ENCODE assay signal across 8 cellular contexts in the genomic region with DNA sequence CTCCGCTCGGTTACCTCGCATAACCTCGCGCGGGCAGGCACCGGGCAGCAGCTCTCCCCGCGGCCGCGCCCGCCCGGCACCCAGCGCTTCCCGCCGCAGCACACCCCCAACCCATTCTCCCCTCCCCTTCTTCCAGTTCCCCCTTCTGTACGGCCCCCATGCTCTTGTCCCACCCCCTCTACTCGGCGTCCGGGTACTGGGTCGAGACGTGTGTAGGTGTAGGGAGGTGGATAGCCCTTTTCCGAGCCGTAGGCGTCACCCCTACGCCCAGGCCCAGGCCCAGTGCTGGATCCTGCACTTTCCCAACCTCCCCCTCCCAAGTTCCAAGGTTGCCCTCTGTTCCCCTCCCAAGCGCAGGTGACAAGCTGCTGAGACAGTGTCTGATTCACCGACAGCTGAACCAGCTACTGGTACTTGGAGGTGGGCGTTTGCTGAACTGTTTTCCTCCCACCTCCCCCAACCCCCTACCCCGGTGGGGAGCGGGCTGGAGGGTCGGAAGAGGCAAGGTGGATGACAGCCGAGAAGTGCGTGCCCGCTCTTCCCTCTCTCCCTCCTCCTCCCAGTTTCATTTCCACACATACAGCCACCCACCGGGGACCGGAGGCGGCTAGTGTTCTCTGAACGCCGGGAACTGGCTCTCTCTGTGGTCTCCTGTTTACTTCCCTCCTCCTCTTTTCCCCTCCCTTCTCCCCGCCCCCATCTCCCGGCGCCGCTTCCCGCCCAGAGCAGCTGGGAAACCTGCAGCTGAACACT. TPM values are rescaled to one million over a fixed set of nuclear protein-coding genes. Genes with fewer than 3 reads are reported as not detected.
DNase-seq lines count a peak whose midpoint lies in the region; ATAC-seq, FAIRE-seq and TF ChIP-seq lines count a peak whose summit lies in the region.

No MANE protein-coding gene starts in this region.

- H3K27me3 Mint-ChIP-seq in activated CD8-positive, alpha-beta T cell treated with anti-CD3 and anti-CD28 coated beads, Interleukin-2, amount 10 ng/mL, durations not matched to agents 7 days and 5 days (ENCODE audit: low read depth), result no peaks in the 10 kb centered on the region

- dilution Hi-C loops in endothelial cell of umbilical vein (cut with MboI; ENCODE audit: extremely low pct_ligation_motif_present, low sequenced_read_pairs), result no loop called here

- peak overlapping the region; percentile 46 for H3K4me2 ChIP-seq in endothelial cell of umbilical vein (ENCODE audit: insufficient read depth, low read length)

- H3K9me1 ChIP-seq in endothelial cell of umbilical vein (replicated peaks; ENCODE audit: control insufficient read depth, extremely low read depth, insufficient read depth, low read length), result no peaks in the 10 kb centered on the region

- DNase-seq in AG09319 (ENCODE audit: extremely low read depth, low read depth) (peak; percentile 74), NCI-H446 treated with DMSO at 0.1 percent for 48 hours (lab: John Stamatoyannopoulos, UW) (peak; percentile 64), endothelial cell of umbilical vein (ENCODE audit: low read depth, low spot score) (peak; percentile 91), mesenteric fat pad (ENCODE audit: low spot score) (peak; percentile 96)
- peak; percentile 56 for DNase-seq in activated CD8-positive, alpha-beta T cell treated with anti-CD3 and anti-CD28 coated beads, Interleukin-2, amount 10 ng/mL, durations not matched to agents 7 days and 5 days
- DNase-seq in stimulated activated CD8-positive, alpha-beta memory T cell treated with anti-CD3 and anti-CD28 coated beads, Interleukin-2, amount 100 ng/mL, for 48 hours (ENCODE audit: low read depth in 2 of 2), result peak; percentile 35 to 39

- H3K4me1 ChIP-seq in endothelial cell of umbilical vein (ENCODE audit: control insufficient read depth, extremely low read depth, insufficient read depth, low read length), result peaks cover 28% of the 10 kb centered on the region

- TSS peak; percentile 68 for BruUV-seq in endothelial cell of umbilical vein (replicated peaks; lab: Mats Ljungman, UMichigan)

- no peaks in the 10 kb centered on the region for H3K36me3 Mint-ChIP-seq in activated CD8-positive, alpha-beta T cell treated with anti-CD3 and anti-CD28 coated beads, Interleukin-2, amount 10 ng/mL, durations not matched to agents 7 days and 5 days (ENCODE audit: low read depth)

- no peaks in the 10 kb centered on the region for H3K36me3 ChIP-seq in endothelial cell of umbilical vein (ENCODE audit: control insufficient read depth in 2 of 2, extremely low read depth in 1 of 2, insufficient read depth in 2 of 2, low read length in 2 of 2)

- no peak for TF ChIP-seq CTCF in AG09319 (IDR thresholded peaks at IDR 0.05; ENCODE audit: low read depth, low read length)
- TF ChIP-seq CTCF in endothelial cell of umbilical vein (IDR thresholded peaks at IDR 0.05; ENCODE audit: extremely low read depth in 1 of 2, insufficient read depth in 1 of 2, low read depth in 1 of 2, low read length in 2 of 2), result no peak

- H3K4me3 ChIP-seq in endothelial cell of umbilical vein (replicated peaks in 1 of 3; ENCODE audit: insufficient read depth in 1 of 3, low read depth in 1 of 3, low read length in 3 of 3), result peak overlapping the region in 2 of 3 experiments; percentile 17 to 50

- H3K27ac Mint-ChIP-seq in activated CD8-positive, alpha-beta T cell treated with anti-CD3 and anti-CD28 coated beads, Interleukin-2, amount 10 ng/mL, durations not matched to agents 7 days and 5 days, result peak overlapping the region; percentile 98

- H2AFZ ChIP-seq in endothelial cell of umbilical vein (ENCODE audit: low read depth, low read length), result no peak overlapping the region

- intact Hi-C loops in endothelial cell of umbilical vein (cut with micrococcal nuclease), result loop anchor here (1.0 to 2.0 kb wide), 9 partner anchors 8 to 181 kb away; no protein-coding TSS in a partner anchor

- no peaks in the 10 kb centered on the region for H4K20me1 ChIP-seq in endothelial cell of umbilical vein (replicated peaks; ENCODE audit: control insufficient read depth, extremely low read depth, insufficient read depth, low read length)

- no peaks in the 10 kb centered on the region for H3K27me3 ChIP-seq in endothelial cell of umbilical vein (ENCODE audit: control insufficient read depth in 2 of 2, insufficient read depth in 2 of 2, low read length in 2 of 2)

- POLR2A ChIA-PET in activated CD8-positive, alpha-beta T cell treated with anti-CD3 and anti-CD28 coated beads, Interleukin-2, amount 10 ng/mL, durations not matched to agents 7 days and 5 days (lab: Charles Lee), result interaction anchor here (0.5 to 4.8 kb wide), 16 partner anchors 13 to 182 kb away, joined by 3 to 90 read pairs (median 4); no protein-coding TSS in a partner anchor
- POLR2A ChIA-PET in endothelial cell of umbilical vein (lab: Charles Lee), result interaction anchor here (0.5 to 3.3 kb wide), 13 partner anchors 9 to 444 kb away, joined by 3 to 20 read pairs (median 6); no protein-coding TSS in a partner anchor

- peak overlapping the region; percentile 96 for H3K27ac ChIP-seq in endothelial cell of umbilical vein (ENCODE audit: insufficient read depth, low read depth, low read length)

- CTCF ChIA-PET in activated CD8-positive, alpha-beta T cell treated with anti-CD3 and anti-CD28 coated beads, Interleukin-2, amount 10 ng/mL, durations not matched to agents 7 days and 5 days (lab: Charles Lee), result interaction anchor here (0.8 to 6.5 kb wide), 6 partner anchors 16 to 182 kb away, joined by 3 to 57 read pairs (median 7); no protein-coding TSS in a partner anchor
- CTCF ChIA-PET in endothelial cell of umbilical vein (lab: Charles Lee), result interaction anchor here (0.6 to 5.6 kb wide), 8 partner anchors 16 to 184 kb away, joined by 3 to 76 read pairs (median 4); no protein-coding TSS in a partner anchor

- peak overlapping the region; percentile 90 for H3K4me3 Mint-ChIP-seq in activated CD8-positive, alpha-beta T cell treated with anti-CD3 and anti-CD28 coated beads, Interleukin-2, amount 10 ng/mL, durations not matched to agents 7 days and 5 days

- no peaks in the 10 kb centered on the region for H3K79me2 ChIP-seq in endothelial cell of umbilical vein (ENCODE audit: control insufficient read depth, insufficient read depth, low read length)

- peaks cover 37% of the 10 kb centered on the region for H3K4me1 Mint-ChIP-seq in activated CD8-positive, alpha-beta T cell treated with anti-CD3 and anti-CD28 coated beads, Interleukin-2, amount 10 ng/mL, durations not matched to agents 7 days and 5 days (ENCODE audit: low read depth)

- FAIRE-seq in endothelial cell of umbilical vein (lab: Jason Lieb, UNC), result peak; percentile 92

- TF ChIP-seq POLR2A in GM18526 (IDR thresholded peaks at IDR 0.05; ENCODE audit: extremely low read depth, insufficient read length) (peak; percentile 9), endothelial cell of umbilical vein (IDR thresholded peaks at IDR 0.05; ENCODE audit: low read depth, low read length) (peak; percentile 68)

- ATAC-seq in HG03159 (IDR thresholded peaks at IDR 0.05; ENCODE audit: unreplicated experiment), result peak; percentile 27
- peak; percentile 40 for ATAC-seq in activated CD8-positive, alpha-beta T cell treated with anti-CD3 and anti-CD28 coated beads, Interleukin-2, amount 10 ng/mL, durations not matched to agents 7 days and 5 days

- H3K9ac ChIP-seq in endothelial cell of umbilical vein (replicated peaks; ENCODE audit: extremely low read depth, insufficient read depth, low read length), result peak overlapping the region; percentile 95

- no peaks in the 10 kb centered on the region for H3K9me3 Mint-ChIP-seq in activated CD8-positive, alpha-beta T cell treated with anti-CD3 and anti-CD28 coated beads, Interleukin-2, amount 10 ng/mL, durations not matched to agents 7 days and 5 days (ENCODE audit: insufficient read depth)

- no peaks in the 10 kb centered on the region for H3K9me3 ChIP-seq in endothelial cell of umbilical vein (replicated peaks; ENCODE audit: control insufficient read depth, insufficient read depth, low read length)

TF ChIP-seq in endothelial cell of umbilical vein, 7 proteins besides CTCF, POLR2A, EP300 and RAD21:
- TF ChIP-seq GATA2 (IDR thresholded peaks at IDR 0.05; ENCODE audit: insufficient read depth, insufficient read length, low read depth, low read length), result no peak
- peak; percentile 17 for TF ChIP-seq FOS (IDR thresholded peaks at IDR 0.05; ENCODE audit: borderline replicate concordance, insufficient read depth, low read length)
- no peak for TF ChIP-seq EZH2 (IDR thresholded peaks at IDR 0.05; ENCODE audit: borderline replicate concordance, low read depth, low read length, severe bottlenecking)
- TF ChIP-seq POLR2AphosphoS5 (IDR thresholded peaks at IDR 0.05; ENCODE audit: insufficient read depth, low read depth, low read length), result peak; percentile 69
- TF ChIP-seq MYC (IDR thresholded peaks at IDR 0.05; ENCODE audit: low read depth, low read length), result no peak
- no peak for TF ChIP-seq JUN (IDR thresholded peaks at IDR 0.05; ENCODE audit: borderline replicate concordance, insufficient read depth, insufficient read length, low read depth)
- TF ChIP-seq, protein P1, sequence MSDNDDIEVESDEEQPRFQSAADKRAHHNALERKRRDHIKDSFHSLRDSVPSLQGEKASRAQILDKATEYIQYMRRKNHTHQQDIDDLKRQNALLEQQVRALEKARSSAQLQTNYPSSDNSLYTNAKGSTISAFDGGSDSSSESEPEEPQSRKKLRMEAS (IDR thresholded peaks at IDR 0.05; ENCODE audit: insufficient read depth, insufficient read length), result no peak

RNA-seq across cellular contexts. Expression of a gene that starts 6.0 kb away (rescaled TPM):
- total RNA-seq in activated CD8-positive, alpha-beta T cell treated with anti-CD3 and anti-CD28 coated beads, Interleukin-2, amount 10 ng/mL, durations not matched to agents 7 days and 5 days, result 1 to 10 TPM; 8.8 to 9.6 TPM
- 17.2 and 23.1 TPM in 2 replicates for total RNA-seq in endothelial cell of umbilical vein
- 6.6 and 7.3 TPM in 2 replicates for polyA plus RNA-seq in endothelial cell of umbilical vein
- 9.9 and 12.0 TPM in 2 replicates for polyA plus RNA-seq in endothelial cell of umbilical vein (2011; cell fraction: cytosol; rRNA removed)
- polyA plus RNA-seq in endothelial cell of umbilical vein (2011; cell fraction: nucleus; rRNA removed), result 13.0 and 15.9 TPM in 2 replicates
- polyA plus RNA-seq in endothelial cell of umbilical vein (2012), result 11.0 and 16.4 TPM in 2 replicates
- polyA minus RNA-seq in endothelial cell of umbilical vein, result 10.0 and 12.9 TPM in 2 replicates
- 2.4 TPM for polyA minus RNA-seq in endothelial cell of umbilical vein (2011; cell fraction: cytosol; rRNA and poly(A)+ RNA removed)
- 20.2 and 29.8 TPM in 2 replicates for polyA minus RNA-seq in endothelial cell of umbilical vein (2011; cell fraction: nucleus; rRNA and poly(A)+ RNA removed)
- 105 TPM for total RNA-seq in mesenteric fat pad

Comparison
In these comparisons a context has a peak if more than half of its experiments do, and no peak if none do; other contexts are left out.
1. Peak in every context shown above with its lines: DNase-seq, ATAC-seq, H3K4me3 ChIP-seq and H3K27ac ChIP-seq.
2. DNase-seq: peak in every context shown above with its lines; median percentile 96 in mesenteric fat pad; 91 in endothelial cell of umbilical vein; 74 in AG09319; 64 in NCI-H446 treated with DMSO at 0.1 percent for 48 hours; 56 in activated CD8-positive, alpha-beta T cell treated with anti-CD3 and anti-CD28 coated beads, Interleukin-2, amount 10 ng/mL, durations not matched to agents 7 days and 5 days; 37 in stimulated activated CD8-positive, alpha-beta memory T cell treated with anti-CD3 and anti-CD28 coated beads, Interleukin-2, amount 100 ng/mL, for 48 hours.